ENCODE assay signal across 1 cellular context in genomic region chr16:67968440-67969285, GRCh38.
A peak's percentile ranks its signal among the peaks of the same experiment; 100 is the strongest.
TF ChIP-seq lines count a peak whose summit lies in the region.

SLC12A4 (minus strand) TSS chr16:67968637; CDS start chr16:67968553, 84 bp downstream.

TF ChIP-seq in HepG2, 621 proteins besides CTCF, POLR2A, EP300 and RAD21 (continued from another document and continues in another):
- peak; percentile 63 for TF ChIP-seq MED13 (CRISPR knock-in tag; IDR thresholded peaks at IDR 0.05)
- TF ChIP-seq THRA (CRISPR knock-in tag; IDR thresholded peaks at IDR 0.05; ENCODE audit: borderline replicate concordance), result peak; percentile 62; the same call in 1 of the 2 replicates
- TF ChIP-seq HDAC2 (CRISPR knock-in tag; IDR thresholded peaks at IDR 0.05), result peak; percentile 94
- TF ChIP-seq HNRNPLL (IDR thresholded peaks at IDR 0.05; ENCODE audit: low read depth, low read length, poor library complexity, severe bottlenecking), result peak; percentile 70
- TF ChIP-seq HNF4G (IDR thresholded peaks at IDR 0.05; ENCODE audit: borderline replicate concordance, low read depth, low read length), result no peak
- no peak; the same call in 1 of the 2 replicates for TF ChIP-seq HNF4G (CRISPR knock-in tag; IDR thresholded peaks at IDR 0.05; ENCODE audit: borderline replicate concordance, low read depth)
- peak; percentile 92 for TF ChIP-seq GABPB1 (CRISPR knock-in tag; IDR thresholded peaks at IDR 0.05)
- no peak for TF ChIP-seq TBL1XR1 (IDR thresholded peaks at IDR 0.05; ENCODE audit: borderline replicate concordance, low read length, partially characterized antibody)
- peak; percentile 61; the same call in 1 of the 2 replicates for TF ChIP-seq ZNF274 (CRISPR knock-in tag; IDR thresholded peaks at IDR 0.05)
- peak; percentile 58; the same call in 1 of the 2 replicates for TF ChIP-seq ZNF703 (CRISPR knock-in tag; IDR thresholded peaks at IDR 0.05; ENCODE audit: borderline replicate concordance)
- peak; percentile 51; the same call in 1 of the 2 replicates for TF ChIP-seq ARHGAP35 (CRISPR knock-in tag; IDR thresholded peaks at IDR 0.05; ENCODE audit: borderline replicate concordance)
- TF ChIP-seq FIP1L1 (IDR thresholded peaks at IDR 0.05; ENCODE audit: borderline replicate concordance, insufficient read depth, low read depth, low read length), result peak; percentile 15; the same call in 1 of the 2 replicates
- peak; percentile 85 for TF ChIP-seq SKI (IDR thresholded peaks at IDR 0.05; ENCODE audit: partially characterized antibody)
- TF ChIP-seq HOXA7 (CRISPR knock-in tag; IDR thresholded peaks at IDR 0.05), result no peak
- no peak for TF ChIP-seq ZNF431 (CRISPR knock-in tag; IDR thresholded peaks at IDR 0.05; ENCODE audit: borderline replicate concordance, low read depth)
- peak; percentile 75; the same call in 1 of the 2 replicates for TF ChIP-seq ZNF414 (CRISPR knock-in tag; IDR thresholded peaks at IDR 0.05)
- TF ChIP-seq HNF1B (CRISPR knock-in tag; IDR thresholded peaks at IDR 0.05), result peak; percentile 86
- 0 out of 2 replicates have a peak, but pooled peaks have one; percentile 30 for TF ChIP-seq ZNF337 (CRISPR knock-in tag; IDR thresholded peaks at IDR 0.05; ENCODE audit: borderline replicate concordance, low read depth)
- peak; percentile 100 for TF ChIP-seq RCOR2 (CRISPR knock-in tag; IDR thresholded peaks at IDR 0.05)
- TF ChIP-seq CBX1 (IDR thresholded peaks at IDR 0.05; ENCODE audit: low read depth), result peak; percentile 64
- peak; percentile 49; the same call in 1 of the 2 replicates for TF ChIP-seq SOX5 (CRISPR knock-in tag; IDR thresholded peaks at IDR 0.05; ENCODE audit: borderline replicate concordance)
- 0 out of 2 replicates have a peak, but pooled peaks have one; percentile 5 for TF ChIP-seq ZNF597 (CRISPR knock-in tag; IDR thresholded peaks at IDR 0.05)
- no peak for TF ChIP-seq ZNF670 (CRISPR knock-in tag; IDR thresholded peaks at IDR 0.05; ENCODE audit: borderline replicate concordance)
- TF ChIP-seq NFKB2 (CRISPR knock-in tag; IDR thresholded peaks at IDR 0.05; ENCODE audit: borderline replicate concordance), result peak; percentile 35; the same call in 1 of the 2 replicates
- no peak for TF ChIP-seq AFF4 (CRISPR knock-in tag; IDR thresholded peaks at IDR 0.05)
- no peak; the same call in 1 of the 2 replicates for TF ChIP-seq ZNF3 (CRISPR knock-in tag; IDR thresholded peaks at IDR 0.05)
- peak; percentile 98 for TF ChIP-seq PATZ1 (CRISPR knock-in tag; IDR thresholded peaks at IDR 0.05)
- TF ChIP-seq REL (CRISPR knock-in tag; conservative IDR thresholded peaks at IDR 0.05), result 0 out of 2 replicates have a peak, but pooled peaks have one; percentile 26
- 0 out of 2 replicates have a peak, but pooled peaks have one; percentile 11 for TF ChIP-seq HNRNPL (IDR thresholded peaks at IDR 0.05; ENCODE audit: low read depth, low read length)
- peak; percentile 65; the same call in 1 of the 2 replicates for TF ChIP-seq MXD3 (CRISPR knock-in tag; IDR thresholded peaks at IDR 0.05)
- peak; percentile 81 for TF ChIP-seq SNAPC4 (CRISPR knock-in tag; IDR thresholded peaks at IDR 0.05)
- TF ChIP-seq MIER3 (CRISPR knock-in tag; IDR thresholded peaks at IDR 0.05; ENCODE audit: borderline replicate concordance), result peak; percentile 42; the same call in 1 of the 2 replicates
- 0 out of 2 replicates have a peak, but pooled peaks have one; percentile 22 for TF ChIP-seq HOMEZ (CRISPR knock-in tag; IDR thresholded peaks at IDR 0.05; ENCODE audit: low read depth)
- no peak for TF ChIP-seq THYN1 (CRISPR knock-in tag; IDR thresholded peaks at IDR 0.05; ENCODE audit: borderline replicate concordance, low read depth)
- TF ChIP-seq PHF5A (CRISPR knock-in tag; IDR thresholded peaks at IDR 0.05; ENCODE audit: low read depth, unreplicated experiment), result peak; percentile 69
- no peak for TF ChIP-seq FOXA3 (CRISPR knock-in tag; IDR thresholded peaks at IDR 0.05)
- no peak for TF ChIP-seq PRPF4 (IDR thresholded peaks at IDR 0.05; ENCODE audit: low read depth, low read length, poor library complexity, severe bottlenecking)
- 0 out of 2 replicates have a peak, but pooled peaks have one; percentile 64 for TF ChIP-seq THAP7 (CRISPR knock-in tag; IDR thresholded peaks at IDR 0.05)
- peak; percentile 43; the same call in 1 of the 2 replicates for TF ChIP-seq TRIM24 (CRISPR knock-in tag; IDR thresholded peaks at IDR 0.05)
- TF ChIP-seq FLYWCH1 (CRISPR knock-in tag; IDR thresholded peaks at IDR 0.05), result no peak
- peak; percentile 99 for TF ChIP-seq ZBTB7B (CRISPR knock-in tag; IDR thresholded peaks at IDR 0.05)
- peak; percentile 43; the same call in 1 of the 2 replicates for TF ChIP-seq ARNT2 (CRISPR knock-in tag; IDR thresholded peaks at IDR 0.05; ENCODE audit: low read depth)
